Comparison of ENCODE assay signal across 1 cellular context in the genomic region with DNA sequence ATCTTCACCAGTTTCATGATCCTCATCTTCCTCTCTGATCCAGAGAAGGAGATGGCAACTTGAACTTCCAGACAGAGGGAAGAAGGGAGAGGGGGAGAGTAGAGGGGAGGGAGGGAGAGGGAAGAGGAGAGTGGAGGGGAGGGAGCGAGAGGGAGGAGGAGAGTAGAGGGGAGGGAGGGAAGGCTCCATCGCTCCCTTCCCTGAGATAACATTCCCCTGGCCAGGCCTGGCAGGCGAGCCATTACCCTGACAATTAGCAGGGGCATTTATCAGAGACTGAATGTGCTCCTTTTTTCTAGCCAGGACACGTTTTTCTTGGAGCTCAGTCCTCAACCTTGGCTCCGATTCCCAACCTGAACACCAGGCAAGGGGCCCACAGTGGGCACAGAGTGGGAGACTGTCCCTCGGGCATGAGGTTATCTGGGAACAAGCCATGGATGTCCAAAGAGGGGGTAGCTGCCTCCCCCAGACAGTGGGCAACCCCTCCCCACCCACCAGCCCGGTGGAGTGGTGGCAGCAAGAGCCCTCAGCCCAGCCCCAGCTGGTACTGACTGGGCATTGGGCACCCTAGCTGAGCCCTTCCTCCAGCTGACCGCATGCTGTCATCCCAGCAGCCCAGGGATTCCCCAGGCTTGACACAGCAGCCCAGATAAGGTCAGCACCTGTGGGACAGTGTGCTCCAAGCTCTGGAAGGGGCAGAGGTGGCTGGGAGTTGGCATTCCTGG.
A peak's percentile ranks its signal among the peaks of the same experiment; 100 is the strongest.
TF ChIP-seq lines count a peak whose summit lies in the region.

No MANE protein-coding gene starts in this region.

TF ChIP-seq in liver, 16 proteins besides CTCF, POLR2A, EP300 and RAD21 (continued from another document):
- TF ChIP-seq, protein P1, sequence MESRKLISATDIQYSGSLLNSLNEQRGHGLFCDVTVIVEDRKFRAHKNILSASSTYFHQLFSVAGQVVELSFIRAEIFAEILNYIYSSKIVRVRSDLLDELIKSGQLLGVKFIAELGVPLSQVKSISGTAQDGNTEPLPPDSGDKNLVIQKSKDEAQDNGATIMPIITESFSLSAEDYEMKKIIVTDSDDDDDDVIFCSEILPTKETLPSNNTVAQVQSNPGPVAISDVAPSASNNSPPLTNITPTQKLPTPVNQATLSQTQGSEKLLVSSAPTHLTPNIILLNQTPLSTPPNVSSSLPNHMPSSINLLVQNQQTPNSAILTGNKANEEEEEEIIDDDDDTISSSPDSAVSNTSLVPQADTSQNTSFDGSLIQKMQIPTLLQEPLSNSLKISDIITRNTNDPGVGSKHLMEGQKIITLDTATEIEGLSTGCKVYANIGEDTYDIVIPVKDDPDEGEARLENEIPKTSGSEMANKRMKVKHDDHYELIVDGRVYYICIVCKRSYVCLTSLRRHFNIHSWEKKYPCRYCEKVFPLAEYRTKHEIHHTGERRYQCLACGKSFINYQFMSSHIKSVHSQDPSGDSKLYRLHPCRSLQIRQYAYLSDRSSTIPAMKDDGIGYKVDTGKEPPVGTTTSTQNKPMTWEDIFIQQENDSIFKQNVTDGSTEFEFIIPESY (IDR thresholded peaks at IDR 0.05): no peak
- TF ChIP-seq HNF4A (conservative IDR thresholded peaks at IDR 0.05): peak; percentile 24 to 68
- TF ChIP-seq EGR1 (IDR thresholded peaks at IDR 0.05; ENCODE audit: low read depth in 2 of 2): no peak
- TF ChIP-seq, protein P2, sequence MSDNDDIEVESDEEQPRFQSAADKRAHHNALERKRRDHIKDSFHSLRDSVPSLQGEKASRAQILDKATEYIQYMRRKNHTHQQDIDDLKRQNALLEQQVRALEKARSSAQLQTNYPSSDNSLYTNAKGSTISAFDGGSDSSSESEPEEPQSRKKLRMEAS (IDR thresholded peaks at IDR 0.05): peak; percentile 40
- TF ChIP-seq JUND (IDR thresholded peaks at IDR 0.05): peak in 1 of 2 donors; percentile 26
- peak; percentile 69 to 90 for TF ChIP-seq RXRA (IDR thresholded peaks at IDR 0.05)
